14 cellular contexts compared by ENCODE assay signal in genomic region chrX:104482757-104483156, GRCh38.
DNase-seq lines count a peak whose midpoint lies in the region; ATAC-seq and TF ChIP-seq lines count a peak whose summit lies in the region.
"Had no signal": no experiment of that assay in that cellular context is flagged by ENCODE, and none has a peak within 500 bp of the region (broad histone marks: within the 10 kb centered on the region; RNA-seq: fewer than 3 reads in every experiment).

No MANE protein-coding gene starts in this region.

- BruUV-seq in A673 (replicated peaks; lab: Mats Ljungman, UMichigan) (no TSS peak), HCT116 (replicated peaks; lab: Mats Ljungman, UMichigan) (no TSS peak)

- no peak overlapping the region for H3K4me2 ChIP-seq in HCT116 (ENCODE audit: low read length)

- no peak overlapping the region for H3K4me3 Mint-ChIP-seq in immature natural killer cell
- H3K4me3 Mint-ChIP-seq: CD14-positive monocyte had no signal

- no peak overlapping the region for H3K27ac Mint-ChIP-seq in immature natural killer cell
- H3K27ac Mint-ChIP-seq: activated naive CD4-positive, alpha-beta T cell treated with anti-CD3 and anti-CD28 coated beads, Interleukin-2, amount 50 U/mL, for 72 hours; CD14-positive monocyte had no signal

- H2AFZ ChIP-seq in HCT116 (ENCODE audit: low read depth, low read length, poor library complexity, severe bottlenecking), result no peak overlapping the region

- peaks cover 2 to 15% (median 7%) of the 10 kb centered on the region in 3 donors for H3K27me3 Mint-ChIP-seq in immature natural killer cell (ENCODE audit: low read depth in 3 of 3)

- intact Hi-C loops in A673 (cut with micrococcal nuclease; ENCODE audit: unreplicated experiment), result no loop called here
- intact Hi-C loops in HCT116 (cut with micrococcal nuclease), result loop anchor here (5.0 kb wide), 1 partner anchor 440 kb away; no protein-coding TSS in a partner anchor

- RAD21 ChIA-PET in HCT116 (lab: Charles Lee; ENCODE audit: low non-redundant PET in 1 of 2, low total read pairs in 2 of 2, uncharacterized antibody in 2 of 2, unreplicated experiment in 2 of 2), result no interaction called here

- H3K4me3 ChIP-seq in A673 (ENCODE audit: low read depth, low read length, poor library complexity, severe bottlenecking), result no peak overlapping the region
- no peak overlapping the region for H3K4me3 ChIP-seq in HCT116 (replicated peaks in 1 of 2; ENCODE audit: low read depth in 1 of 2, low read length in 2 of 2)
- H3K4me3 ChIP-seq: prostate gland had no signal

- POLR2A ChIA-PET in A673 (lab: Charles Lee; ENCODE audit: low non-redundant PET) (no interaction called here), HCT116 (lab: Charles Lee) (no interaction called here)

- H3K4me1 ChIP-seq in A673 (ENCODE audit: insufficient read depth, low read length, poor library complexity, severe bottlenecking), result no peaks in the 10 kb centered on the region
- no peaks in the 10 kb centered on the region for H3K4me1 ChIP-seq in HCT116 (ENCODE audit: control insufficient read depth in 1 of 2, insufficient read depth in 2 of 2, low read length in 2 of 2)
- H3K4me1 ChIP-seq: prostate gland had no signal

- no peak for ATAC-seq in HCT116
- no peak for ATAC-seq in HG03108 (IDR thresholded peaks at IDR 0.05; ENCODE audit: unreplicated experiment)
- ATAC-seq: activated naive CD4-positive, alpha-beta T cell treated with anti-CD3 and anti-CD28 coated beads, Interleukin-2, amount 50 U/mL, for 72 hours had no signal

- H3K27ac ChIP-seq in A673 (ENCODE audit: low read depth, low read length, poor library complexity, severe bottlenecking) (no peak overlapping the region), HCT116 (ENCODE audit: low read depth, low read length) (no peak overlapping the region), VCaP (no peak overlapping the region)
- H3K27ac ChIP-seq: prostate gland had no signal

- no peaks in the 10 kb centered on the region for H3K9me2 ChIP-seq in HCT116 (ENCODE audit: insufficient read depth)

- CTCF ChIA-PET in A673 (lab: Charles Lee), result interaction anchor here (1.1 kb wide), 1 partner anchor 707 kb away, joined by 3 read pairs; no protein-coding TSS in a partner anchor
- CTCF ChIA-PET in HCT116 (lab: Charles Lee), result interaction anchor here (0.9 kb wide), 1 partner anchor 440 kb away, joined by 3 read pairs; no protein-coding TSS in a partner anchor

- H3K27me3 ChIP-seq in A673 (replicated peaks; ENCODE audit: insufficient read depth, low read depth, low read length, poor library complexity) (peaks cover 7% of the 10 kb centered on the region), HCT116 (ENCODE audit: insufficient read depth, low read length) (0 out of 2 replicates have a peak, but pooled peaks cover 3% of the 10 kb centered on the region)

- no peaks in the 10 kb centered on the region for H3K4me1 Mint-ChIP-seq in immature natural killer cell
- H3K4me1 Mint-ChIP-seq: CD14-positive monocyte had no signal

- H3K9me3 Mint-ChIP-seq in immature natural killer cell, result no peaks in the 10 kb centered on the region
- H3K9me3 Mint-ChIP-seq: activated naive CD4-positive, alpha-beta T cell treated with anti-CD3 and anti-CD28 coated beads, Interleukin-2, amount 50 U/mL, for 72 hours; CD14-positive monocyte had no signal

- TF ChIP-seq POLR2A in HCT116 (IDR thresholded peaks at IDR 0.05; ENCODE audit: borderline replicate concordance, extremely low read depth, insufficient read depth, insufficient read length), result no peak

- H3K36me3 Mint-ChIP-seq in immature natural killer cell, result no peaks in the 10 kb centered on the region
- H3K36me3 Mint-ChIP-seq: activated naive CD4-positive, alpha-beta T cell treated with anti-CD3 and anti-CD28 coated beads, Interleukin-2, amount 50 U/mL, for 72 hours; CD14-positive monocyte had no signal

- peak; percentile 48; the same call in 1 of the 2 replicates for TF ChIP-seq CTCF in A673 (conservative IDR thresholded peaks at IDR 0.05; ENCODE audit: low read depth, low read length)
- peak; percentile 15 to 40 (median 40); a peak in 5 of 6 replicates for TF ChIP-seq CTCF in HCT116 (IDR thresholded peaks at IDR 0.05 in 2 of 3, conservative IDR thresholded peaks at IDR 0.05 in 1 of 3; ENCODE audit: borderline replicate concordance in 1 of 3, insufficient read depth in 1 of 3, low read depth in 2 of 3, low read length in 2 of 3)
- peak; percentile 40; the same call in 1 of the 2 replicates for TF ChIP-seq CTCF in VCaP (conservative IDR thresholded peaks at IDR 0.05)

- H3K36me3 ChIP-seq in A673 (ENCODE audit: insufficient read depth, low read length, poor library complexity, severe bottlenecking), result no peaks in the 10 kb centered on the region
- H3K36me3 ChIP-seq in HCT116 (ENCODE audit: control insufficient read depth in 1 of 2, insufficient read depth in 2 of 2, low read length in 2 of 2), result no peaks in the 10 kb centered on the region
- H3K36me3 ChIP-seq: prostate gland had no signal

- TF ChIP-seq RAD21 in HCT116 (IDR thresholded peaks at IDR 0.05; ENCODE audit: low read depth), result peak; percentile 23; the same call in 1 of the 2 replicates

- no peaks in the 10 kb centered on the region for H3K79me2 ChIP-seq in HCT116 (ENCODE audit: insufficient read depth, low read length)

- no peaks in the 10 kb centered on the region for H4K20me1 ChIP-seq in HCT116 (ENCODE audit: insufficient read depth)

- DNase-seq in A673 (ENCODE audit: low spot score) (peak; percentile 3), HCT116 (ENCODE audit: low read depth, low spot score) (no peak), iPS-NIHi11 (ENCODE audit: low spot score) (peak; percentile 2), 8988T (no peak), immature natural killer cell (no peak)
- no peak for DNase-seq in stimulated activated CD4-positive, alpha-beta T cell treated with anti-CD3 and anti-CD28 coated beads, Interleukin-4, amount 100 ng/mL, for 1 hour
- DNase-seq: head of caudate nucleus; NCI-H187; stimulated activated naive CD4-positive, alpha-beta T cell had no signal

- no peak overlapping the region for H3K9ac ChIP-seq in HCT116 (ENCODE audit: low read length)

- H3K9me3 ChIP-seq in A673 (ENCODE audit: low read depth, low read length, poor library complexity, severe bottlenecking), result no peaks in the 10 kb centered on the region
- H3K9me3 ChIP-seq in HCT116 (ENCODE audit: control insufficient read depth in 1 of 2, insufficient read depth in 1 of 2, low read depth in 1 of 2, low read length in 2 of 2), result no peaks in the 10 kb centered on the region
- H3K9me3 ChIP-seq: prostate gland had no signal

TF ChIP-seq in HCT116, 20 proteins besides CTCF, POLR2A, EP300 and RAD21:
- no peak for TF ChIP-seq JUND (IDR thresholded peaks at IDR 0.05)
- no peak for TF ChIP-seq TCF7L2 (IDR thresholded peaks at IDR 0.05; ENCODE audit: borderline replicate concordance, extremely low read depth, insufficient read depth, insufficient read length)
- TF ChIP-seq EGR1 (IDR thresholded peaks at IDR 0.05; ENCODE audit: low read depth), result peak; percentile 44; the same call in 1 of the 2 replicates
- no peak for TF ChIP-seq ELF1 (IDR thresholded peaks at IDR 0.05; ENCODE audit: borderline replicate concordance, low read depth)
- no peak for TF ChIP-seq CBX3 (IDR thresholded peaks at IDR 0.05; ENCODE audit: low read depth)
- TF ChIP-seq EZH2phosphoT487 (IDR thresholded peaks at IDR 0.05; ENCODE audit: borderline replicate concordance), result no peak
- TF ChIP-seq SP1 (IDR thresholded peaks at IDR 0.05; ENCODE audit: low read depth), result no peak

Comparison
In these comparisons a context has a peak if more than half of its experiments do, and no peak if none do; other contexts are left out.
1. DNase-seq: peak in A673 (single experiment) and iPS-NIHi11 (single experiment); none in HCT116 (single experiment), stimulated activated CD4-positive, alpha-beta T cell treated with anti-CD3 and anti-CD28 coated beads, Interleukin-4, amount 100 ng/mL, for 1 hour (single experiment), 8988T (single experiment) and immature natural killer cell (0 of 3).
2. Peak in every context shown above with its lines, with median percentiles within 50 percentile points of each other: CTCF ChIP-seq.